In genomic region chr11:6357222-6357621, GRCh38 we compare ENCODE assay signal across 9 cellular contexts. TPM values are rescaled to one million over a fixed set of nuclear protein-coding genes. Genes with fewer than 3 reads are reported as not detected.
A peak's percentile ranks its signal among the peaks of the same experiment; 100 is the strongest.
DNase-seq lines count a peak whose midpoint lies in the region; TF ChIP-seq lines count a peak whose summit lies in the region.
"Had no signal": no experiment of that assay in that cellular context is flagged by ENCODE, and none has a peak within 500 bp of the region (broad histone marks: within the 10 kb centered on the region; RNA-seq: fewer than 3 reads in every experiment).

No MANE protein-coding gene starts in this region.

- H3F3A ChIP-seq in smooth muscle cell (ENCODE audit: low read depth) = peaks cover 8% of the 10 kb centered on the region

- no peaks in the 10 kb centered on the region for H3K27me3 ChIP-seq in SJCRH30
- H3K27me3 ChIP-seq in fibroblast of lung (ENCODE audit: control insufficient read depth, insufficient read depth, low read length) = no peaks in the 10 kb centered on the region
- no peaks in the 10 kb centered on the region for H3K27me3 ChIP-seq in smooth muscle cell (ENCODE audit: low read depth)

- H3K4me2 ChIP-seq in fibroblast of lung (ENCODE audit: extremely low read depth, insufficient read depth, low read length) = peak overlapping the region; percentile 70
- H3K4me2 ChIP-seq in smooth muscle cell = peak overlapping the region; percentile 48

- H3K4me3 ChIP-seq in SJCRH30 (no peak overlapping the region), fibroblast of lung (replicated peaks in 1 of 4; ENCODE audit: control extremely low read depth in 1 of 4, insufficient read depth in 1 of 4, low read depth in 3 of 4, low read length in 4 of 4) (no peak overlapping the region), smooth muscle cell (no peak overlapping the region)

- WGBS in smooth muscle cell (ENCODE audit: low lambda C conversion rate) = 6% methylated on average over 9 of the region's 9 CpGs

- H3K9me3 ChIP-seq in SJCRH30 (replicated peaks) (no peaks in the 10 kb centered on the region), fibroblast of lung (ENCODE audit: control insufficient read depth, insufficient read depth, low read depth, low read length) (no peaks in the 10 kb centered on the region), smooth muscle cell (replicated peaks; ENCODE audit: low read depth) (no peaks in the 10 kb centered on the region)

- H3K79me2 ChIP-seq in fibroblast of lung (ENCODE audit: control insufficient read depth, insufficient read depth, low read length) = no peaks in the 10 kb centered on the region
- no peaks in the 10 kb centered on the region for H3K79me2 ChIP-seq in smooth muscle cell (ENCODE audit: low read depth)
- H3K79me2 ChIP-seq: parathyroid adenoma had no signal

- no peaks in the 10 kb centered on the region for H4K20me1 ChIP-seq in fibroblast of lung (ENCODE audit: control insufficient read depth, extremely low read depth, insufficient read depth, low read length)
- H4K20me1 ChIP-seq in smooth muscle cell (ENCODE audit: low read depth) = no peaks in the 10 kb centered on the region

- H2AFZ ChIP-seq in fibroblast of lung (ENCODE audit: low read length) (peak overlapping the region; percentile 84), smooth muscle cell (ENCODE audit: low read depth) (peak overlapping the region; percentile 87)

- DNase-seq in GM04503 (ENCODE audit: low read depth) (peak; percentile 58), SJCRH30 (peak; percentile 68 to 72), fibroblast of lung (ENCODE audit: low read depth in 2 of 2) (peak; percentile 71 to 95), smooth muscle cell (lab: John Stamatoyannopoulos, UW; ENCODE audit: unreplicated experiment) (peak; percentile 18), NCI-H345 (lab: John Stamatoyannopoulos, UW) (no peak), NCI-H187 treated with DMSO at 0.1 percent for 48 hours (lab: John Stamatoyannopoulos, UW) (no peak), GM10248 (ENCODE audit: extremely low spot score) (no peak)
- DNase-seq in central memory CD4-positive, alpha-beta T cell = no peak

- H3K9ac ChIP-seq in fibroblast of lung (ENCODE audit: insufficient read depth, low read length) (no peak overlapping the region), smooth muscle cell (ENCODE audit: low read depth) (peak overlapping the region; percentile 78)
- H3K9ac ChIP-seq: parathyroid adenoma had no signal

- H3K4me1 ChIP-seq in SJCRH30 (peaks cover 26% of the 10 kb centered on the region), fibroblast of lung (ENCODE audit: control insufficient read depth, extremely low read depth, insufficient read depth, low read length) (peaks cover 14% of the 10 kb centered on the region), smooth muscle cell (ENCODE audit: low read depth) (peaks cover 7% of the 10 kb centered on the region)
- H3K4me1 ChIP-seq: parathyroid adenoma had no signal

- H3K27ac ChIP-seq in SJCRH30 (no peak overlapping the region), fibroblast of lung (ENCODE audit: insufficient read depth, low read length) (peak overlapping the region; percentile 58), smooth muscle cell (ENCODE audit: low read depth) (peak overlapping the region; percentile 93)
- H3K27ac ChIP-seq: parathyroid adenoma had no signal

- no peaks in the 10 kb centered on the region for H3K36me3 ChIP-seq in SJCRH30
- no peaks in the 10 kb centered on the region for H3K36me3 ChIP-seq in fibroblast of lung (ENCODE audit: control insufficient read depth, insufficient read depth, low read length)
- no peaks in the 10 kb centered on the region for H3K36me3 ChIP-seq in smooth muscle cell (ENCODE audit: low read depth)

- TF ChIP-seq CTCF in fibroblast of lung (conservative IDR thresholded peaks at IDR 0.05 in 1 of 2, IDR thresholded peaks at IDR 0.05 in 1 of 2; ENCODE audit: low read depth in 1 of 2, low read length in 2 of 2) (no peak), smooth muscle cell (IDR thresholded peaks at IDR 0.05; ENCODE audit: borderline replicate concordance, insufficient read depth, poor library complexity, severe bottlenecking) (no peak), GM10248 (IDR thresholded peaks at IDR 0.05; ENCODE audit: control extremely low read depth, extremely low read depth, low read depth, missing control alignments) (no peak)

- POLR2A ChIA-PET in GM10248 (lab: Yijun Ruan, JAX) = no interaction called here

- CTCF ChIA-PET in GM10248 (lab: Yijun Ruan, JAX) = interaction anchor here (0.8 to 6.8 kb wide), 3 partner anchors 19 to 106 kb away, joined by 3 to 84 read pairs (median 3); no protein-coding TSS in a partner anchor

RNA-seq across cellular contexts. Expression of gene SMPD1, which starts 33.1 kb away (rescaled TPM):
- total RNA-seq in SJCRH30 (2014; rRNA removed; shearing (Covaris generic)) = 12.0 and 13.0 TPM in 2 replicates
- total RNA-seq in fibroblast of lung = 33.9 and 52.2 TPM in 2 replicates
- polyA plus RNA-seq in fibroblast of lung = 74.9 and 97.9 TPM in 2 replicates
- 87.8 and 110 TPM in 2 replicates for polyA plus RNA-seq in fibroblast of lung (2012)
- 101 and 133 TPM in 2 replicates for polyA minus RNA-seq in fibroblast of lung (ENCODE audit: low replicate concordance)
- 40.2 and 57.3 TPM in 2 replicates for total RNA-seq in smooth muscle cell
- 50.0 and 56.6 TPM in 2 replicates for polyA plus RNA-seq in smooth muscle cell

RNA-seq across cellular contexts. Expression of gene CAVIN3, which starts 36.9 kb away (rescaled TPM):
- total RNA-seq in SJCRH30 (2014; rRNA removed; shearing (Covaris generic)) = not detected in 2 replicates
- 87.9 and 92.5 TPM in 2 replicates for total RNA-seq in fibroblast of lung
- 50.9 and 81.0 TPM in 2 replicates for polyA plus RNA-seq in fibroblast of lung
- 148 and 266 TPM in 2 replicates for polyA plus RNA-seq in fibroblast of lung (2012)
- polyA minus RNA-seq in fibroblast of lung (ENCODE audit: low replicate concordance) = 20.1 and 23.3 TPM in 2 replicates
- 134 and 177 TPM in 2 replicates for total RNA-seq in smooth muscle cell
- 251 and 257 TPM in 2 replicates for polyA plus RNA-seq in smooth muscle cell

Comparison
In these comparisons a context has a peak if more than half of its experiments do, and no peak if none do; other contexts are left out.
1. DNase-seq: peak in GM04503 (single experiment), SJCRH30 (2 of 2), fibroblast of lung (2 of 2) and smooth muscle cell (single experiment); none in NCI-H345 (single experiment), NCI-H187 treated with DMSO at 0.1 percent for 48 hours (single experiment), GM10248 (single experiment) and central memory CD4-positive, alpha-beta T cell (single experiment).
2. RNA of gene CAVIN3, which starts 36.9 kb away (total RNA-seq): 134 to 177 TPM in smooth muscle cell and 87.9 to 92.5 TPM in fibroblast of lung; not detected in SJCRH30; every median in the first group is over 10 times any median in the second.